Comparison of ENCODE assay signal across 9 cellular contexts in the genomic region with DNA sequence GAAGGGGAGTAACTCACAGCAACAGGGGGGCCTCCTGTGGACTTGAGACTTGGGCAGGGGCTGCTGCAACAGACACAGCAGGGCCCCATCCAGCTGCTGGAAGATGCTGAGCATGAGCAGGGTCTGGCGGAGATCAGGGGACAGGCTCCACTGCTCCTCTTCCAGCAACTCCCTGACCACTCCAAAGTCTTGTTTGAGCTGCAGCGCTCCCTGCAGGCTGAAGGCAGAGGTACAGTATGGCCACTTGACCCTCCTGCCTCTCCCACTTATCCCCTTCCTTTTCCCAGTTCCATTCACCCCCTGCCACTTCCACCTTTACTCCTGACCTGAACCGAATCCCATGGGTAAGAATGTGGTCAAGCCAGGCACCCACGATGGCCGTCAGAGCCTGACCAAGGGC. TPM values are rescaled to one million over a fixed set of nuclear protein-coding genes. Genes with fewer than 3 reads are reported as not detected.
DNase-seq lines count a peak whose midpoint lies in the region; FAIRE-seq and TF ChIP-seq lines count a peak whose summit lies in the region.
"Had no signal": no experiment of that assay in that cellular context is flagged by ENCODE, and none has a peak within 500 bp of the region (broad histone marks: within the 10 kb centered on the region; RNA-seq: fewer than 3 reads in every experiment).

No MANE protein-coding gene starts in this region.

- H3K27me3 ChIP-seq in AG04450 (ENCODE audit: control insufficient read depth, insufficient read depth, low read length), result no peaks in the 10 kb centered on the region

- TF ChIP-seq CTCF in AG04450 (IDR thresholded peaks at IDR 0.05; ENCODE audit: low read depth, low read length), result peak; percentile 17; the same call in 1 of the 2 replicates
- peak; percentile 44 for TF ChIP-seq CTCF in GM12865 (IDR thresholded peaks at IDR 0.05; ENCODE audit: insufficient read depth, low read depth, low read length, missing control alignments)
- 0 out of 2 replicates have a peak, but pooled peaks have one; percentile 32 for TF ChIP-seq CTCF in WI38 (IDR thresholded peaks at IDR 0.05; ENCODE audit: low read depth, low read length)

- H3K27ac ChIP-seq in AG04450 (ENCODE audit: low read depth, low read length), result no peak overlapping the region

- H3K4me3 ChIP-seq in AG04450 (ENCODE audit: low read depth, low read length) (no peak overlapping the region), GM12865 (ENCODE audit: low read depth, low read length) (no peak overlapping the region), WI38 (ENCODE audit: low read depth, low read length) (no peak overlapping the region)

- no peaks in the 10 kb centered on the region; the same call in 1 of the 2 replicates for H3K9me3 ChIP-seq in AG04450 (ENCODE audit: control insufficient read depth, insufficient read depth, low read length)

- DNase-seq in AG04450 (ENCODE audit: low read depth, low spot score) (no peak), GM12865 (ENCODE audit: low read depth) (no peak), iPS-NIHi11 (ENCODE audit: low spot score) (peak; percentile 33), H54 (ENCODE audit: insufficient read length, low spot score) (no peak), kidney glomerular epithelial cell (lab: John Stamatoyannopoulos, UW) (no peak), RPMI8226 (no peak), erythroblast (lab: John Stamatoyannopoulos, UW) (no peak)

- POLR2A ChIA-PET in AG04450 (lab: Yijun Ruan, JAX), result no interaction called here

- no peak for FAIRE-seq in H54 (lab: Jason Lieb, UNC)
- FAIRE-seq: D721Med had no signal

- no peak for TF ChIP-seq POLR2A in H54 (IDR thresholded peaks at IDR 0.05; ENCODE audit: low read depth, low read length)
- TF ChIP-seq POLR2A in erythroblast (IDR thresholded peaks at IDR 0.05; ENCODE audit: low read length), result no peak

- CTCF ChIA-PET in AG04450 (lab: Charles Lee), result interaction anchor here (1.2 kb wide), 1 partner anchor 110 kb away, joined by 3 read pairs; no protein-coding TSS in a partner anchor

RNA-seq across cellular contexts. Expression of gene MRPL53, which starts 2.4 kb away (rescaled TPM):
- 25.9 and 32.8 TPM in 2 replicates for polyA plus RNA-seq in AG04450 (2011; rRNA removed)
- 15.9 and 20.3 TPM in 2 replicates for polyA minus RNA-seq in AG04450 (2011; rRNA and poly(A)+ RNA removed)

RNA-seq across cellular contexts. Expression of gene CCDC142, which starts 7.9 kb away (rescaled TPM):
- polyA plus RNA-seq in AG04450 (2011; rRNA removed), result 4.5 and 4.6 TPM in 2 replicates
- polyA minus RNA-seq in AG04450 (2011; rRNA and poly(A)+ RNA removed), result 21.2 and 25.0 TPM in 2 replicates

RNA-seq across cellular contexts. Expression of gene TTC31, which starts 8.0 kb away (rescaled TPM):
- 16.4 and 17.7 TPM in 2 replicates for polyA plus RNA-seq in AG04450 (2011; rRNA removed)
- 18.3 TPM in 2 replicates for polyA minus RNA-seq in AG04450 (2011; rRNA and poly(A)+ RNA removed)

RNA-seq across cellular contexts. Expression of gene MOGS, which starts 9.7 kb away (rescaled TPM):
- 32.8 and 38.0 TPM in 2 replicates for polyA plus RNA-seq in AG04450 (2011; rRNA removed)
- 41.8 and 50.6 TPM in 2 replicates for polyA minus RNA-seq in AG04450 (2011; rRNA and poly(A)+ RNA removed)

RNA-seq across cellular contexts. Expression of gene WBP1, which starts 16.7 kb away (rescaled TPM):
- polyA plus RNA-seq in AG04450 (2011; rRNA removed), result 56.0 and 68.5 TPM in 2 replicates
- polyA minus RNA-seq in AG04450 (2011; rRNA and poly(A)+ RNA removed), result 24.0 and 41.9 TPM in 2 replicates
